ENCODE assay signal across 17 cellular contexts in the genomic region with DNA sequence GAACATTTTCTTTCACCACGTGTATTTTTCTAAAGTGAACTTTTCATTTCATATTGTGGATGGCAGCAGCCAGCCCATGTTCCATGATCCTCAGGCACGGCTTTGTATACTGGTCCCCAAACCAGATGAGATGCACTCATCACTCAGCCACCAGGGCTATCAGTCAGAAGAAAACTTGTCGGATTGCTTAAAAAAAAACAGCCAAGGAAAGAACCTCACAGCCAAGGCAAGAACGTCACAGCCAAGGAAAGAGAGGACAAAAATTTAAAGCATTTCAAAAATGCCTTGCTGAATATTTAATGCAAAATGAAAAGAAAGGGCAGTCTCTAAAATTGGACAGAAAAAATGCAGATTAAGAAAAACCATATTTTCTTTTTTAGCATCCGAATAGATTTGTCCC.
DNase-seq lines count a peak whose midpoint lies in the region; ATAC-seq and TF ChIP-seq lines count a peak whose summit lies in the region.
"Had no signal": no experiment of that assay in that cellular context is flagged by ENCODE, and none has a peak within 500 bp of the region (broad histone marks: within the 10 kb centered on the region; RNA-seq: fewer than 3 reads in every experiment).

No MANE protein-coding gene starts in this region.

- H2AFZ ChIP-seq in GM23248 = peak overlapping the region; percentile 57
- no peak overlapping the region for H2AFZ ChIP-seq in trophoblast cell (ENCODE audit: insufficient read depth, low read length, poor library complexity)

- peak; percentile 52 for DNase-seq in GM23248
- peak; percentile 54 for DNase-seq in adipocyte (ENCODE audit: low read depth)
- DNase-seq in fibroblast of pulmonary artery (ENCODE audit: low read depth) = peak; percentile 66
- peak in 1 of 2 donors; percentile 44 for DNase-seq in trophoblast cell
- DNase-seq in foreskin keratinocyte = no peak
- no peak for DNase-seq in left ventricle myocardium inferior
- no peak for DNase-seq in breast epithelium (ENCODE audit: low spot score in 2 of 2)
- DNase-seq in C1 segment of cervical spinal cord (lab: John Stamatoyannopoulos, UW) = no peak
- DNase-seq: activated CD4-positive, alpha-beta T cell treated with anti-CD3 and anti-CD28 coated beads, Interleukin-2, amount 50 U/mL, for 1 hour; head of caudate nucleus; naive thymus-derived CD4-positive, alpha-beta T cell; NCI-H1417 treated with DMSO at 0.1 percent for 48 hours; RPMI8226 had no signal

- no peak overlapping the region for H3K18ac ChIP-seq in trophoblast cell (ENCODE audit: low read length)

- H3K9ac ChIP-seq in GM23248 (no peak overlapping the region), adipocyte (ENCODE audit: low read length) (peak overlapping the region; percentile 38), trophoblast cell (ENCODE audit: low read length) (no peak overlapping the region)

- no peak overlapping the region for H3K4ac ChIP-seq in trophoblast cell (ENCODE audit: low read depth, low read length)

- peaks cover 17% of the 10 kb centered on the region; the same call in 1 of the 2 replicates for H3F3A ChIP-seq in GM23248 (ENCODE audit: insufficient read depth)

- peak overlapping the region; percentile 79 for H2BK5ac ChIP-seq in trophoblast cell (ENCODE audit: low read depth, low read length, poor library complexity)

- H3K36me3 ChIP-seq in GM23248 (ENCODE audit: low read depth) = no peaks in the 10 kb centered on the region
- no peaks in the 10 kb centered on the region for H3K36me3 ChIP-seq in adipocyte (ENCODE audit: control insufficient read depth, insufficient read depth, low read length, severe bottlenecking)
- H3K36me3 ChIP-seq in trophoblast cell (ENCODE audit: control insufficient read depth in 1 of 2, insufficient read depth in 2 of 2, low read length in 2 of 2) = no peaks in the 10 kb centered on the region
- H3K36me3 ChIP-seq in left ventricle myocardium inferior = no peaks in the 10 kb centered on the region
- H3K36me3 ChIP-seq in breast epithelium = no peaks in the 10 kb centered on the region
- H3K36me3 ChIP-seq: suprapubic skin had no signal

- H2BK120ac ChIP-seq in trophoblast cell (ENCODE audit: insufficient read depth, low read length, poor library complexity) = peak overlapping the region; percentile 53

- no peak overlapping the region for H3K14ac ChIP-seq in trophoblast cell (ENCODE audit: low read length)

- H3K9me2 ChIP-seq in GM23248 (ENCODE audit: insufficient read depth) = no peaks in the 10 kb centered on the region

- peaks cover 18% of the 10 kb centered on the region for H3K79me1 ChIP-seq in trophoblast cell (ENCODE audit: low read length)

- H3K27me3 ChIP-seq in GM23248 (replicated peaks; ENCODE audit: insufficient read depth) = no peaks in the 10 kb centered on the region
- H3K27me3 ChIP-seq in adipocyte (replicated peaks; ENCODE audit: control insufficient read depth, insufficient read depth, low read length) = no peaks in the 10 kb centered on the region
- H3K27me3 ChIP-seq in trophoblast cell (ENCODE audit: insufficient read depth, low read length) = no peaks in the 10 kb centered on the region
- H3K27me3 ChIP-seq in foreskin keratinocyte = no peaks in the 10 kb centered on the region
- no peaks in the 10 kb centered on the region for H3K27me3 ChIP-seq in left ventricle myocardium inferior (ENCODE audit: low read depth)
- no peaks in the 10 kb centered on the region for H3K27me3 ChIP-seq in breast epithelium
- H3K27me3 ChIP-seq: suprapubic skin had no signal

- no peak overlapping the region for H2AK5ac ChIP-seq in trophoblast cell (ENCODE audit: low read length)

- H3K23ac ChIP-seq in trophoblast cell (ENCODE audit: low read length) = no peak overlapping the region

- H4K20me1 ChIP-seq in GM23248 (ENCODE audit: insufficient read depth) = no peaks in the 10 kb centered on the region

- 2 to 6% methylated on average over 5 of the region's 5 CpGs for WGBS in GM23248 (ENCODE audit: low coverage in 1 of 2, low lambda C conversion rate in 2 of 2, missing lambda C conversion rate in 2 of 2), 2 experiments
- WGBS in trophoblast cell (ENCODE audit: extremely low coverage, insufficient coverage, insufficient read length) = no CpG with 5 or more reads among the region's 5 CpGs

- peaks cover 36% of the 10 kb centered on the region for H3K4me1 ChIP-seq in GM23248 (ENCODE audit: insufficient read depth)
- peaks cover 12% of the 10 kb centered on the region for H3K4me1 ChIP-seq in adipocyte (ENCODE audit: control insufficient read depth, insufficient read depth, low read length)
- H3K4me1 ChIP-seq in trophoblast cell (ENCODE audit: control insufficient read depth in 1 of 2, insufficient read depth in 2 of 2, low read length in 2 of 2) = peaks cover 4 to 17% of the 10 kb centered on the region in 2 experiments
- no peaks in the 10 kb centered on the region for H3K4me1 ChIP-seq in foreskin keratinocyte
- no peaks in the 10 kb centered on the region for H3K4me1 ChIP-seq in left ventricle myocardium inferior
- H3K4me1 ChIP-seq in breast epithelium = no peaks in the 10 kb centered on the region
- H3K4me1 ChIP-seq: suprapubic skin had no signal

- no peak overlapping the region for H2BK12ac ChIP-seq in trophoblast cell (ENCODE audit: low read length)

- H4K8ac ChIP-seq in trophoblast cell (ENCODE audit: low read depth, low read length) = no peak overlapping the region

- H3K4me3 ChIP-seq in GM23248 = peak overlapping the region; percentile 37
- H3K4me3 ChIP-seq in adipocyte (ENCODE audit: low read length) = peak overlapping the region; percentile 53
- H3K4me3 ChIP-seq in fibroblast of pulmonary artery (replicated peaks; ENCODE audit: low read depth, low read length) = no peak overlapping the region
- no peak overlapping the region for H3K4me3 ChIP-seq in trophoblast cell (ENCODE audit: low read depth, low read length)
- no peak overlapping the region for H3K4me3 ChIP-seq in left ventricle myocardium inferior
- H3K4me3 ChIP-seq in breast epithelium = no peak overlapping the region
- H3K4me3 ChIP-seq: lung, suprapubic skin had no signal

- H3K27ac ChIP-seq in GM23248 (peak overlapping the region; percentile 26), trophoblast cell (ENCODE audit: low read depth, low read length) (peak overlapping the region; percentile 21), foreskin keratinocyte (no peak overlapping the region), left ventricle myocardium inferior (replicated peaks) (no peak overlapping the region), breast epithelium (no peak overlapping the region)
- H3K27ac ChIP-seq: epithelial cell of prostate, suprapubic skin had no signal

- H3K9me3 ChIP-seq in GM23248 (ENCODE audit: low read depth) (no peaks in the 10 kb centered on the region), adipocyte (ENCODE audit: control insufficient read depth, low read length) (no peaks in the 10 kb centered on the region), trophoblast cell (ENCODE audit: insufficient read depth, low read depth, low read length) (no peaks in the 10 kb centered on the region), left ventricle myocardium inferior (replicated peaks) (no peaks in the 10 kb centered on the region), breast epithelium (no peaks in the 10 kb centered on the region)
- H3K9me3 ChIP-seq: suprapubic skin had no signal

- TF ChIP-seq CTCF in fibroblast of pulmonary artery (IDR thresholded peaks at IDR 0.05; ENCODE audit: low read length, missing control alignments) (no peak), foreskin keratinocyte (conservative IDR thresholded peaks at IDR 0.05) (no peak), left ventricle myocardium inferior (IDR thresholded peaks at IDR 0.05; ENCODE audit: borderline replicate concordance) (no peak), breast epithelium (IDR thresholded peaks at IDR 0.05) (no peak)

- TF ChIP-seq POLR2A in breast epithelium (IDR thresholded peaks at IDR 0.05) = no peak

- intact Hi-C loops in left ventricle myocardium inferior (cut with micrococcal nuclease) (no loop called here), breast epithelium (cut with DNase I; ENCODE audit: low total_unique reads) (no loop called here)

- H3K79me2 ChIP-seq in GM23248 (ENCODE audit: insufficient read depth) = no peaks in the 10 kb centered on the region
- H3K79me2 ChIP-seq in trophoblast cell (ENCODE audit: control insufficient read depth, insufficient read depth, low read length, poor library complexity) = no peaks in the 10 kb centered on the region

- ATAC-seq in foreskin keratinocyte = no peak
- ATAC-seq: HCT116; naive thymus-derived CD4-positive, alpha-beta T cell had no signal

- H3K4me2 ChIP-seq in GM23248 (ENCODE audit: unreplicated experiment) = peak overlapping the region; percentile 50
- no peak overlapping the region for H3K4me2 ChIP-seq in trophoblast cell (ENCODE audit: low read length)

- in situ Hi-C loops in GM23248 (cut with MboI) = no loop called here

- peak overlapping the region; percentile 28 for H4K91ac ChIP-seq in trophoblast cell (ENCODE audit: low read depth, low read length)

- no peak overlapping the region for H4K12ac ChIP-seq in trophoblast cell (ENCODE audit: low read depth, low read length)

Comparison
In these comparisons a context has a peak if more than half of its experiments do, and no peak if none do; other contexts are left out.
1. DNase-seq: peak in GM23248 (single experiment), adipocyte (single experiment) and fibroblast of pulmonary artery (single experiment); none in foreskin keratinocyte (0 of 2), left ventricle myocardium inferior (single experiment), breast epithelium (0 of 2) and C1 segment of cervical spinal cord (0 of 14).
2. H3K27ac ChIP-seq: peak in GM23248 (single experiment) and trophoblast cell (single experiment); none in foreskin keratinocyte (single experiment), left ventricle myocardium inferior (single experiment) and breast epithelium (0 of 2).
3. H3K4me3 ChIP-seq: peak in GM23248 (single experiment) and adipocyte (single experiment); none in fibroblast of pulmonary artery (single experiment), trophoblast cell (single experiment), left ventricle myocardium inferior (single experiment) and breast epithelium (0 of 3).